ENCODE assay signal across 1 cellular context in genomic region chr9:122948313-122948712, GRCh38.
TF ChIP-seq lines count a peak whose summit lies in the region.

No MANE protein-coding gene starts in this region.

TF ChIP-seq in GM12878, 131 proteins besides CTCF, POLR2A, EP300 and RAD21:
- TF ChIP-seq JUNB (IDR thresholded peaks at IDR 0.05), result peak; percentile 69
- TF ChIP-seq JUND (IDR thresholded peaks at IDR 0.05; ENCODE audit: low read depth, low read length), result 0 out of 2 replicates have a peak, but pooled peaks have one; percentile 35
- TF ChIP-seq SIN3A (IDR thresholded peaks at IDR 0.05; ENCODE audit: low read depth, low read length), result no peak
- TF ChIP-seq SMC3 (IDR thresholded peaks at IDR 0.05; ENCODE audit: borderline replicate concordance, low read length), result no peak
- TF ChIP-seq PKNOX1 (IDR thresholded peaks at IDR 0.05), result peak; percentile 66
- no peak for TF ChIP-seq CBFB (IDR thresholded peaks at IDR 0.05; ENCODE audit: low read depth)
- no peak for TF ChIP-seq NR2F1 (conservative IDR thresholded peaks at IDR 0.05)
- no peak for TF ChIP-seq MEF2B (IDR thresholded peaks at IDR 0.05; ENCODE audit: partially characterized antibody, poor library complexity, severe bottlenecking)
- peak in 1 of 2 experiments; percentile 25; a peak in 1 of 4 replicates for TF ChIP-seq IKZF2 (IDR thresholded peaks at IDR 0.05)
- TF ChIP-seq ZNF592 (IDR thresholded peaks at IDR 0.05), result no peak
- TF ChIP-seq MTA2 (IDR thresholded peaks at IDR 0.05; ENCODE audit: low read depth), result peak; percentile 31; the same call in 1 of the 2 replicates
